19 cellular contexts compared by ENCODE assay signal in the genomic region with DNA sequence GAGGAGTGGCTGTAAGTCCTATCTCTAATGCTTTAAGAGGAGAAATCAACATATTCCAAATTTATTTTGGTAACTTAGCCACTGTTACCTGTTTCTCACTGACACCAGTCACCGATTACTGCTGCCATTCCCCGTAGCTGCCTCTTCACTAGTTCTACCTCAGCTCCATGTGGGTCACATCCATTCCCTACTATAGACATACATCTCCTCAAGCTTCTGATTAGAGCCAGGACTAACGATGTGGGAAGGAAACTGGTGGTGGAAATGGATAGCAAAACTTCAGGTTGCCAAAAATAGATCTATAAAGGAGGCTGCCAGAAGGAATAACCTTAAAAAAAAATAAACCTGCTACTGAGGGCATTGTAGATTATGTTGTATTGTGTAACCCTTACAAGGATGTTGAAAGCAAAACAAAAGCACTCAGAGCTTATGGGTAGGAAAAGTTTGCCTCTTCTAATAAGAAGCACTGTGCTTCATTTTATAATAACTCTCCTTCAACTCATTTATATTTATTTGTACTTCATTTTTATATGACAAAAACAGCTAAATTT. TPM values are rescaled to one million over a fixed set of nuclear protein-coding genes. Genes with fewer than 3 reads are reported as not detected.
DNase-seq lines count a peak whose midpoint lies in the region; ATAC-seq and TF ChIP-seq lines count a peak whose summit lies in the region.
"Had no signal": no experiment of that assay in that cellular context is flagged by ENCODE, and none has a peak within 500 bp of the region (broad histone marks: within the 10 kb centered on the region; RNA-seq: fewer than 3 reads in every experiment).

No MANE protein-coding gene starts in this region.

- H3K27me3 ChIP-seq in body of pancreas: no peaks in the 10 kb centered on the region
- no peaks in the 10 kb centered on the region for H3K27me3 ChIP-seq in gastrocnemius medialis
- H3K27me3 ChIP-seq: BE2C had no signal

- DNase-seq in LHCN-M2 (ENCODE audit: low read depth) (peak; percentile 9), body of pancreas (no peak), fibroblast of the conjunctiva (ENCODE audit: low read depth) (peak; percentile 12), gastrocnemius medialis (no peak)
- DNase-seq: activated CD4-positive, CD25-positive, alpha-beta regulatory T cell; activated CD8-positive, alpha-beta memory T cell treated with anti-CD3 and anti-CD28 coated beads for 24 hours; BE2C; GF-D8; midbrain; NCI-H1092 treated with DMSO at 0.1 percent for 48 hours; NCI-H748 treated with DMSO at 0.1 percent for 48 hours; OCI-M1; SIG-M5; stimulated activated CD4-positive, alpha-beta T cell treated with anti-CD3 and anti-CD28 coated beads, Interleukin-4, amount 100 ng/mL, for 1 hour; T-helper 2 cell had no signal

- ATAC-seq in body of pancreas (peak; percentile 33), gastrocnemius medialis (peak in 1 of 2 donors; percentile 86), GM18909 (IDR thresholded peaks at IDR 0.05; ENCODE audit: poor library complexity, unreplicated experiment) (no peak), HG03159 (IDR thresholded peaks at IDR 0.05; ENCODE audit: unreplicated experiment) (no peak), HG02840 (IDR thresholded peaks at IDR 0.05; ENCODE audit: low FRiP score, unreplicated experiment) (no peak)

- TF ChIP-seq POLR2A in body of pancreas (IDR thresholded peaks at IDR 0.05) (no peak), gastrocnemius medialis (IDR thresholded peaks at IDR 0.05) (no peak)

- WGBS in body of pancreas, 2 donors: 49 to 62% methylated on average over 3 of the region's 3 CpGs

- H3K27ac ChIP-seq in body of pancreas (peak overlapping the region in 2 of 4 donors; percentile 29 to 30), gastrocnemius medialis (peak overlapping the region in 3 of 4 donors; percentile 14 to 32 (median 30))
- H3K27ac ChIP-seq: HL-60 had no signal

- H3K9me3 ChIP-seq in body of pancreas (no peaks in the 10 kb centered on the region), gastrocnemius medialis (no peaks in the 10 kb centered on the region)
- H3K9me3 ChIP-seq: BE2C had no signal

- in situ Hi-C loops in gastrocnemius medialis (cut with MboI; ENCODE audit: low sequenced_read_pairs in 4 of 4): no loop called here

- H3K4me3 ChIP-seq in body of pancreas (no peak overlapping the region), gastrocnemius medialis (no peak overlapping the region)

- TF ChIP-seq CTCF in body of pancreas (IDR thresholded peaks at IDR 0.05) (no peak), gastrocnemius medialis (IDR thresholded peaks at IDR 0.05 in 4 of 5, conservative IDR thresholded peaks at IDR 0.05 in 1 of 5) (no peak)

- intact Hi-C loops in body of pancreas (cut with DNase I) (no loop called here), gastrocnemius medialis (cut with DNase I; ENCODE audit: low total_unique reads) (no loop called here)

- no peaks in the 10 kb centered on the region for H3K36me3 ChIP-seq in body of pancreas (replicated peaks in 1 of 2; ENCODE audit: insufficient read depth in 1 of 2, low read depth in 2 of 2)
- H3K36me3 ChIP-seq in gastrocnemius medialis: no peaks in the 10 kb centered on the region
- H3K36me3 ChIP-seq: BE2C had no signal

- H3K4me1 ChIP-seq in body of pancreas (peaks cover 18% of the 10 kb centered on the region), gastrocnemius medialis (peaks cover 12 to 15% of the 10 kb centered on the region in 2 donors)
- H3K4me1 ChIP-seq: BE2C had no signal

RNA-seq across cellular contexts. Expression of a gene that starts 56.0 kb away (rescaled TPM):
- total RNA-seq in LHCN-M2 (2014; rRNA removed) (13.2 and 15.2 TPM in 2 replicates), body of pancreas (10 to 100 TPM; 14.5 to 25.2 TPM), gastrocnemius medialis (10 to 100 TPM; 39.4 to 87.3 (median 61.1) TPM)
- 3.1 TPM for polyA plus RNA-seq in LHCN-M2 (2012)

Comparison
In these comparisons a context has a peak if more than half of its experiments do, and no peak if none do; other contexts are left out.
1. DNase-seq: peak in LHCN-M2 (single experiment) and fibroblast of the conjunctiva (single experiment); none in body of pancreas (0 of 4) and gastrocnemius medialis (0 of 2).